ENCODE assay signal across 13 cellular contexts in the genomic region with DNA sequence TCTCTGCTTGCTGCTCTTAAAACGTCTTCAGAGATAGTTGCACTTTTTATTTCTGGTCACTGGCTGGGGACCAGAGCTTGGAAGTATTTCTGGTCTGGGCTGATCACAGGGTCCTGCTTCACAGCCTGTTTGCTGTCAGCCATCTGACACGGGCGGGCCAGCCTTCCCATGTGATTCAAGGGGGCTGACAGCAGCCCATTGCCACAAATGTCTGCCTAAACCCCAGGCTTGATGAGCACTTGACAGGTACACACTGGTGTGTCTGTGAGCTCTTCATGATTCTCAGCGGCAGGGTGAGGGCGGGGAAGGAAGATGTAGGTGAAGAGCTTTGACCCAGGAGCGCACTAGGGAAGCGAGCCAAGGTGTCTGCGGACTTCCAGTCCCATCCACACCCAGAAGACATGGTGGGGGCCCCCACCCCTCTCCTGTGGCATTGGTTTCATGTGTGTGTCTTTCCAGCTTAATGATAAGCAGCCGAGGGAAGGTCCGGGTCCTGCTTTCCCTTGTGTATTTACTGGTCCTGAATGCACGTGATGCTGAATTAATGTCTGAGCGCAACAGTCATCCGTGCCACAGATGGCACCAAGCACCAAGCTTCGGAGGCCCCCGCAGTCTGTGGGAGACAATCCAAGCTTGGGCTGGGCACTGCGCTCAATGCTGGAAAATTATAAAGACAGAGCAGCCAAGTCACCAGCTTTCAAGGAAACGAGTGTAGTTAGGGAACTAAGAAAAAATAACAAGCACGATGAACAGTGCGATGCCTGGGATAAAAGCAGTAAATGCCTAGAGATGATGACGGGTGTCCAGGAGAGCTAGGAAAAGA.
DNase-seq lines count a peak whose midpoint lies in the region; ATAC-seq and TF ChIP-seq lines count a peak whose summit lies in the region.
"Had no signal": no experiment of that assay in that cellular context is flagged by ENCODE, and none has a peak within 500 bp of the region (broad histone marks: within the 10 kb centered on the region; RNA-seq: fewer than 3 reads in every experiment).

No MANE protein-coding gene starts in this region.

- no peak overlapping the region for H2AFZ ChIP-seq in PC-9
- no peak overlapping the region for H2AFZ ChIP-seq in fibroblast of lung (ENCODE audit: low read length)
- no peak overlapping the region for H2AFZ ChIP-seq in neural progenitor cell (replicated peaks)

- H3K27ac Mint-ChIP-seq in neural progenitor cell, result peak overlapping the region; percentile 83
- H3K27ac Mint-ChIP-seq: activated CD8-positive, alpha-beta T cell treated with anti-CD3 and anti-CD28 coated beads for 36 hours; naive thymus-derived CD4-positive, alpha-beta T cell had no signal

- intact Hi-C loops in PC-9 (cut with micrococcal nuclease; ENCODE audit: unreplicated experiment), result no loop called here

- H3K4me1 Mint-ChIP-seq in neural progenitor cell, result peaks cover 38% of the 10 kb centered on the region
- H3K4me1 Mint-ChIP-seq: central memory CD8-positive, alpha-beta T cell; naive thymus-derived CD4-positive, alpha-beta T cell had no signal

- H4K20me1 ChIP-seq in PC-9 (ENCODE audit: insufficient read depth) (no peaks in the 10 kb centered on the region), fibroblast of lung (ENCODE audit: control insufficient read depth, extremely low read depth, insufficient read depth, low read length) (no peaks in the 10 kb centered on the region), neural progenitor cell (ENCODE audit: low read depth) (peaks cover 52% of the 10 kb centered on the region)

- H3K4me2 ChIP-seq in PC-9 (peak overlapping the region; percentile 93), fibroblast of lung (ENCODE audit: extremely low read depth, insufficient read depth, low read length) (no peak overlapping the region), neural progenitor cell (no peak overlapping the region)

- H3K4me3 ChIP-seq in AG10803 (ENCODE audit: low read length) (no peak overlapping the region), PC-9 (no peak overlapping the region), fibroblast of lung (replicated peaks in 1 of 4; ENCODE audit: control extremely low read depth in 1 of 4, insufficient read depth in 1 of 4, low read depth in 3 of 4, low read length in 4 of 4) (no peak overlapping the region), neural progenitor cell (no peak overlapping the region)

- H3K36me3 ChIP-seq in PC-9 (ENCODE audit: low read depth) (no peaks in the 10 kb centered on the region), fibroblast of lung (ENCODE audit: control insufficient read depth, insufficient read depth, low read length) (peaks cover 4% of the 10 kb centered on the region), neural progenitor cell (no peaks in the 10 kb centered on the region)
- H3K36me3 ChIP-seq: BE2C had no signal

- H3K9me3 ChIP-seq in PC-9 (ENCODE audit: insufficient read depth, low read depth) (no peaks in the 10 kb centered on the region), fibroblast of lung (ENCODE audit: control insufficient read depth, insufficient read depth, low read depth, low read length) (no peaks in the 10 kb centered on the region), neural progenitor cell (ENCODE audit: low read depth) (no peaks in the 10 kb centered on the region)
- H3K9me3 ChIP-seq: BE2C had no signal

- DNase-seq in AG10803 (ENCODE audit: low read depth), result peak; percentile 57
- no peak for DNase-seq in PC-9
- peak in 1 of 2 donors; percentile 36 for DNase-seq in fibroblast of lung (ENCODE audit: low read depth in 2 of 2)
- no peak for DNase-seq in neural progenitor cell (ENCODE audit: low spot score)
- no peak for DNase-seq in AG20443 (ENCODE audit: low spot score)
- DNase-seq: activated CD8-positive, alpha-beta T cell treated with anti-CD3 and anti-CD28 coated beads for 36 hours; activated naive CD4-positive, alpha-beta T cell; BE2C; naive thymus-derived CD4-positive, alpha-beta T cell had no signal

- peaks cover 44% of the 10 kb centered on the region for H3K36me3 Mint-ChIP-seq in neural progenitor cell
- H3K36me3 Mint-ChIP-seq: naive thymus-derived CD4-positive, alpha-beta T cell had no signal

- peaks cover 10% of the 10 kb centered on the region for H3K27me3 Mint-ChIP-seq in neural progenitor cell (ENCODE audit: insufficient read depth, low read depth)
- H3K27me3 Mint-ChIP-seq: activated CD8-positive, alpha-beta T cell treated with anti-CD3 and anti-CD28 coated beads for 36 hours had no signal

- POLR2A ChIA-PET in PC-9 (lab: Charles Lee; ENCODE audit: unreplicated experiment), result interaction anchor here (0.5 to 1.9 kb wide), 6 partner anchors 36 to 349 kb away, joined by 3 to 22 read pairs (median 4); no protein-coding TSS in a partner anchor

- H3K4me1 ChIP-seq in PC-9 (replicated peaks; ENCODE audit: insufficient read depth) (peaks cover 97% of the 10 kb centered on the region), fibroblast of lung (ENCODE audit: control insufficient read depth, extremely low read depth, insufficient read depth, low read length) (peaks cover 56% of the 10 kb centered on the region), neural progenitor cell (peaks cover 12% of the 10 kb centered on the region)

- H3K9me2 ChIP-seq in PC-9 (ENCODE audit: insufficient read depth), result no peaks in the 10 kb centered on the region

- H3K79me2 ChIP-seq in PC-9 (ENCODE audit: low read depth) (peaks cover 84% of the 10 kb centered on the region), fibroblast of lung (ENCODE audit: control insufficient read depth, insufficient read depth, low read length) (peaks cover 88% of the 10 kb centered on the region), neural progenitor cell (ENCODE audit: low read depth) (peaks cover 100% of the 10 kb centered on the region)

- peak overlapping the region; percentile 98 for H3K27ac ChIP-seq in PC-9
- H3K27ac ChIP-seq in fibroblast of lung (ENCODE audit: insufficient read depth, low read length), result peak overlapping the region; percentile 42
- no peak overlapping the region for H3K27ac ChIP-seq in neural progenitor cell

- ATAC-seq in HG03097 (IDR thresholded peaks at IDR 0.05; ENCODE audit: low FRiP score, unreplicated experiment) (no peak), HG02938 (IDR thresholded peaks at IDR 0.05; ENCODE audit: unreplicated experiment) (no peak), GM18498 (IDR thresholded peaks at IDR 0.05; ENCODE audit: unreplicated experiment) (no peak)
- ATAC-seq: activated CD8-positive, alpha-beta T cell treated with anti-CD3 and anti-CD28 coated beads for 36 hours; naive thymus-derived CD4-positive, alpha-beta T cell had no signal

- TF ChIP-seq CTCF in AG10803 (conservative IDR thresholded peaks at IDR 0.05; ENCODE audit: low read length) (no peak), PC-9 (conservative IDR thresholded peaks at IDR 0.05) (no peak), fibroblast of lung (conservative IDR thresholded peaks at IDR 0.05 in 1 of 2, IDR thresholded peaks at IDR 0.05 in 1 of 2; ENCODE audit: low read depth in 1 of 2, low read length in 2 of 2) (no peak), neural progenitor cell (IDR thresholded peaks at IDR 0.05) (no peak)

- H3K27me3 ChIP-seq in PC-9 (ENCODE audit: insufficient read depth, low read depth), result no peaks in the 10 kb centered on the region
- no peaks in the 10 kb centered on the region for H3K27me3 ChIP-seq in fibroblast of lung (ENCODE audit: control insufficient read depth, insufficient read depth, low read length)
- no peaks in the 10 kb centered on the region for H3K27me3 ChIP-seq in neural progenitor cell
- H3K27me3 ChIP-seq: BE2C had no signal

- H3K9ac ChIP-seq in fibroblast of lung (ENCODE audit: insufficient read depth, low read length), result no peak overlapping the region
- H3K9ac ChIP-seq in neural progenitor cell, result no peak overlapping the region

- CTCF ChIA-PET in PC-9 (lab: Charles Lee), result no interaction called here

- H3K4me3 Mint-ChIP-seq in neural progenitor cell, result peak overlapping the region; percentile 19
- H3K4me3 Mint-ChIP-seq: activated CD8-positive, alpha-beta T cell treated with anti-CD3 and anti-CD28 coated beads for 36 hours; central memory CD8-positive, alpha-beta T cell; naive thymus-derived CD4-positive, alpha-beta T cell had no signal

- peaks cover 84% of the 10 kb centered on the region for H3F3A ChIP-seq in PC-9 (ENCODE audit: insufficient read depth, low read depth)
- no peaks in the 10 kb centered on the region for H3F3A ChIP-seq in neural progenitor cell (ENCODE audit: low read depth)

- peaks cover 20% of the 10 kb centered on the region for H3K9me3 Mint-ChIP-seq in neural progenitor cell
- H3K9me3 Mint-ChIP-seq: activated CD8-positive, alpha-beta T cell treated with anti-CD3 and anti-CD28 coated beads for 36 hours; central memory CD8-positive, alpha-beta T cell had no signal

- BruUV-seq in PC-9 (replicated peaks; lab: Mats Ljungman, UMichigan), result no TSS peak
